ENCODE assay signal across 19 cellular contexts in genomic region chr2:44269831-44270230, GRCh38. TPM values are rescaled to one million over a fixed set of nuclear protein-coding genes. Genes with fewer than 3 reads are reported as not detected.
A peak's percentile ranks its signal among the peaks of the same experiment; 100 is the strongest.
DNase-seq lines count a peak whose midpoint lies in the region; ATAC-seq and TF ChIP-seq lines count a peak whose summit lies in the region.
"Had no signal": no experiment of that assay in that cellular context is flagged by ENCODE, and none has a peak within 500 bp of the region (broad histone marks: within the 10 kb centered on the region; RNA-seq: fewer than 3 reads in every experiment).

No MANE protein-coding gene starts in this region.

- H3K23ac ChIP-seq in mesenchymal stem cell (ENCODE audit: low read length in 2 of 2) = no peak overlapping the region

- H3K4me2 ChIP-seq in mesenchymal stem cell (ENCODE audit: low read length, poor library complexity, severe bottlenecking) = no peak overlapping the region

- H3K18ac ChIP-seq in mesenchymal stem cell (ENCODE audit: low read depth in 1 of 2, low read length in 2 of 2) = no peak overlapping the region

- H3K27ac ChIP-seq in dorsolateral prefrontal cortex (peak overlapping the region; percentile 53 to 97 (median 89)), mesenchymal stem cell (ENCODE audit: low read length, poor library complexity, severe bottlenecking) (no peak overlapping the region), temporal lobe (ENCODE audit: low read depth, low read length) (peak overlapping the region; percentile 93), transverse colon (no peak overlapping the region), psoas muscle (no peak overlapping the region)

- no peak for TF ChIP-seq EP300 in transverse colon (IDR thresholded peaks at IDR 0.05; ENCODE audit: low read depth)

- no peak overlapping the region for H2BK15ac ChIP-seq in mesenchymal stem cell (ENCODE audit: low read depth, poor library complexity, severe bottlenecking)

- H2BK12ac ChIP-seq in mesenchymal stem cell (ENCODE audit: low read length in 2 of 2) = no peak overlapping the region

- no peaks in the 10 kb centered on the region for H3K9me3 ChIP-seq in mesenchymal stem cell (ENCODE audit: control insufficient read depth, low read length)
- H3K9me3 ChIP-seq in transverse colon = no peaks in the 10 kb centered on the region
- no peaks in the 10 kb centered on the region for H3K9me3 ChIP-seq in psoas muscle
- H3K9me3 ChIP-seq: BE2C had no signal

- H3K9ac ChIP-seq in mesenchymal stem cell (ENCODE audit: low read length) = no peak overlapping the region

- H3K4me1 ChIP-seq in mesenchymal stem cell (ENCODE audit: control insufficient read depth, insufficient read depth, low read depth, low read length) (peaks cover 6% of the 10 kb centered on the region), transverse colon (peaks cover 0 to under 1% (median 0%) of the 10 kb centered on the region in 4 donors), psoas muscle (peaks cover 17% of the 10 kb centered on the region)
- H3K4me1 ChIP-seq: BE2C had no signal

- H3K27me3 ChIP-seq in dorsolateral prefrontal cortex = no peaks in the 10 kb centered on the region
- H3K27me3 ChIP-seq in mesenchymal stem cell (ENCODE audit: control insufficient read depth in 1 of 2, insufficient read depth in 1 of 2, low read length in 2 of 2) = no peaks in the 10 kb centered on the region
- no peaks in the 10 kb centered on the region for H3K27me3 ChIP-seq in transverse colon
- H3K27me3 ChIP-seq in psoas muscle (ENCODE audit: insufficient read depth in 3 of 3, low read length in 2 of 3) = no peaks in the 10 kb centered on the region
- H3K27me3 ChIP-seq: BE2C had no signal

- in situ Hi-C loops in transverse colon (cut with MboI; ENCODE audit: low pct_ligation_motif_present in 1 of 4, low pct_unique_long_range_greater_than_20kb in 1 of 4, low sequenced_read_pairs in 3 of 4) = no loop called here

- no peak overlapping the region for H3K14ac ChIP-seq in mesenchymal stem cell (ENCODE audit: low read length in 2 of 2)

- TF ChIP-seq POLR2A in transverse colon (IDR thresholded peaks at IDR 0.05) = no peak

- H4K8ac ChIP-seq in mesenchymal stem cell (ENCODE audit: low read length) = no peak overlapping the region

- H3K36me3 ChIP-seq in mesenchymal stem cell (ENCODE audit: control insufficient read depth in 1 of 2, insufficient read depth in 2 of 2, low read depth in 1 of 2, low read length in 2 of 2) = no peaks in the 10 kb centered on the region
- no peaks in the 10 kb centered on the region for H3K36me3 ChIP-seq in transverse colon
- H3K36me3 ChIP-seq in psoas muscle (ENCODE audit: insufficient read depth in 1 of 2, low read depth in 1 of 2) = no peaks in the 10 kb centered on the region
- H3K36me3 ChIP-seq: BE2C had no signal

- 100% methylated on average over 1 of the region's 1 CpG for WGBS in mesenchymal stem cell
- WGBS in transverse colon (ENCODE audit: low coverage in 1 of 2), 2 donors = 47% methylated on average over 1 of the region's 1 CpG; no CpG with 5 or more reads in 1 of the 2 donors
- WGBS in psoas muscle, 3 donors = 26 to 41% (median 34%) methylated on average over 1 of the region's 1 CpG

- intact Hi-C loops in dorsolateral prefrontal cortex (cut with DNase I) = no loop called here
- intact Hi-C loops in transverse colon (cut with DNase I; ENCODE audit: low total_unique reads) = no loop called here
- intact Hi-C loops in psoas muscle (cut with DNase I) = no loop called here

- peak overlapping the region; percentile 23 for H2AK5ac ChIP-seq in mesenchymal stem cell (ENCODE audit: low read length, severe bottlenecking)

- ATAC-seq in HG02588 (IDR thresholded peaks at IDR 0.05; ENCODE audit: unreplicated experiment) (no peak), psoas muscle (no peak)
- ATAC-seq: PC-3 had no signal

- peak; percentile 10 for DNase-seq in RPMI7951 (ENCODE audit: low read depth)
- DNase-seq in dorsolateral prefrontal cortex = peak in 1 of 10 donors; percentile 40
- DNase-seq in mesenchymal stem cell = no peak
- DNase-seq in transverse colon = no peak
- no peak for DNase-seq in NCI-H1930 (lab: John Stamatoyannopoulos, UW)
- DNase-seq in psoas muscle = no peak
- DNase-seq: BE2C; CD8-positive, alpha-beta memory T cell; DMS 273 treated with DMSO at 0.1 percent for 48 hours; GOT3; KG1; NCI-H1092 treated with DMSO at 0.1 percent for 48 hours; NCI-H1694; NCI-H345; PC-3 had no signal

- H2AFZ ChIP-seq in mesenchymal stem cell (ENCODE audit: low read depth, low read length) = no peak overlapping the region

- peak in 1 of 56 donors; percentile 9 for TF ChIP-seq CTCF in dorsolateral prefrontal cortex (IDR thresholded peaks at IDR 0.05 in 54 of 56, conservative IDR thresholded peaks at IDR 0.05 in 2 of 56; ENCODE audit: low read depth in 1 of 56, partially characterized antibody in 56 of 56)
- no peak for TF ChIP-seq CTCF in transverse colon (IDR thresholded peaks at IDR 0.05)
- no peak for TF ChIP-seq CTCF in psoas muscle (IDR thresholded peaks at IDR 0.05)

- H2BK5ac ChIP-seq in mesenchymal stem cell (ENCODE audit: low read depth, low read length, poor library complexity, severe bottlenecking) = no peak overlapping the region

- no peak overlapping the region for H3K4me3 ChIP-seq in dorsolateral prefrontal cortex
- H3K4me3 ChIP-seq in mesenchymal stem cell (ENCODE audit: insufficient read depth in 1 of 2, low read depth in 1 of 2, low read length in 2 of 2) = no peak overlapping the region
- no peak overlapping the region for H3K4me3 ChIP-seq in transverse colon
- no peak overlapping the region for H3K4me3 ChIP-seq in psoas muscle

- no peak overlapping the region for H3K4ac ChIP-seq in mesenchymal stem cell (ENCODE audit: low read depth in 1 of 2, low read length in 2 of 2)

- no peaks in the 10 kb centered on the region for H3K79me1 ChIP-seq in mesenchymal stem cell (replicated peaks; ENCODE audit: low read length, poor library complexity, severe bottlenecking)

- H2BK120ac ChIP-seq in mesenchymal stem cell (ENCODE audit: low read depth, low read length) = no peak overlapping the region

- H4K91ac ChIP-seq in mesenchymal stem cell (ENCODE audit: low read length) = no peak overlapping the region

RNA-seq across cellular contexts. Expression of gene SLC3A1, which starts 5.4 kb away (rescaled TPM):
- under 0.01 and 0.29 TPM in 2 replicates for total RNA-seq in RPMI7951 (2014; rRNA removed; shearing (Covaris generic))
- 1 to 10 TPM in 47 of 120 experiments, under 1 TPM in 66, not detected in 7; 0.19 to 2.7 (median 0.90) TPM for total RNA-seq in dorsolateral prefrontal cortex
- 0.15 TPM for polyA plus RNA-seq in mesenchymal stem cell (2013, experiment 1 of 2)
- 0.11 TPM for polyA plus RNA-seq in mesenchymal stem cell (2013, experiment 2 of 2)
- under 0.01 TPM for total RNA-seq in temporal lobe
- 100 to 1,000 TPM in 1 of 4 donors, 10 to 100 TPM in 2, 1 to 10 TPM in 1; 1.2 to 146 (median 66.7) TPM for total RNA-seq in transverse colon
- under 1 TPM in 1 of 4 donors, not detected in 3; 0.22 TPM for total RNA-seq in psoas muscle
- polyA plus RNA-seq in psoas muscle = under 1 TPM; 0.13 to 0.32 (median 0.13) TPM
- total RNA-seq: Daoy, M059J had no signal

Comparison
In these comparisons a context has a peak if more than half of its experiments do, and no peak if none do; other contexts are left out.
1. H3K27ac ChIP-seq: peak in dorsolateral prefrontal cortex (59 of 59) and temporal lobe (single experiment); none in mesenchymal stem cell (single experiment), transverse colon (0 of 4) and psoas muscle (single experiment).